ENCODE assay signal across 9 cellular contexts in genomic region chr12:67772276-67773169, GRCh38.
DNase-seq lines count a peak whose midpoint lies in the region; ATAC-seq and TF ChIP-seq lines count a peak whose summit lies in the region.
"Had no signal": no experiment of that assay in that cellular context is flagged by ENCODE, and none has a peak within 500 bp of the region (broad histone marks: within the 10 kb centered on the region; RNA-seq: fewer than 3 reads in every experiment).

No MANE protein-coding gene starts in this region.

- H3K9me2 ChIP-seq in PC-3 (replicated peaks; ENCODE audit: low read length) = no peaks in the 10 kb centered on the region

- intact Hi-C loops in A673 (cut with micrococcal nuclease; ENCODE audit: unreplicated experiment) = no loop called here
- intact Hi-C loops in lower leg skin (cut with DNase I; ENCODE audit: low total_unique reads) = no loop called here
- intact Hi-C loops in PC-3 (cut with micrococcal nuclease) = no loop called here

- BruUV-seq in A673 (replicated peaks; lab: Mats Ljungman, UMichigan) (no TSS peak), PC-3 (replicated peaks; lab: Mats Ljungman, UMichigan) (no TSS peak)

- no peaks in the 10 kb centered on the region for H3F3A ChIP-seq in PC-3 (ENCODE audit: low read length, unreplicated experiment)

- H3K9ac ChIP-seq in PC-3 (ENCODE audit: low read length) = no peak overlapping the region

- H2AFZ ChIP-seq in PC-3 (ENCODE audit: low read length) = no peak overlapping the region

- H3K4me3 ChIP-seq in A673 (ENCODE audit: low read depth, low read length, poor library complexity, severe bottlenecking) (no peak overlapping the region), cardiac fibroblast (replicated peaks in 1 of 2; ENCODE audit: low read depth in 2 of 2, low read length in 2 of 2) (no peak overlapping the region), lower leg skin (ENCODE audit: low read depth, poor library complexity, severe bottlenecking) (no peak overlapping the region), PC-3 (ENCODE audit: low read length) (no peak overlapping the region)
- H3K4me3 ChIP-seq: MG63 had no signal

- H3K4me2 ChIP-seq in PC-3 (ENCODE audit: low read length) = no peak overlapping the region

- H3K27me3 ChIP-seq in A673 (replicated peaks; ENCODE audit: insufficient read depth, low read depth, low read length, poor library complexity) (no peaks in the 10 kb centered on the region), PC-3 (ENCODE audit: low read length) (no peaks in the 10 kb centered on the region)
- H3K27me3 ChIP-seq: MG63 had no signal

- CTCF ChIA-PET in A673 (lab: Charles Lee) (interaction anchor here (0.6 kb wide), 1 partner anchor 168 kb away, joined by 3 read pairs; no protein-coding TSS in a partner anchor), PC-3 (lab: Charles Lee) (no interaction called here)

- H3K79me2 ChIP-seq in PC-3 (ENCODE audit: low read length) = no peaks in the 10 kb centered on the region

- 48 to 56% methylated on average over 10 to 11 of the region's 11 CpGs for WGBS in lower leg skin, 2 donors

- peaks cover 18% of the 10 kb centered on the region for H3K4me1 ChIP-seq in A673 (ENCODE audit: insufficient read depth, low read length, poor library complexity, severe bottlenecking)
- H3K4me1 ChIP-seq in PC-3 (ENCODE audit: insufficient read depth, low read length) = peaks cover 13% of the 10 kb centered on the region

- ATAC-seq in PC-3 = no peak

- TF ChIP-seq POLR2A in lower leg skin (IDR thresholded peaks at IDR 0.05) = no peak

- DNase-seq in A673 (ENCODE audit: low spot score) (peak; percentile 89), LHCN-M2 (ENCODE audit: low read depth) (peak; percentile 65), cardiac fibroblast (ENCODE audit: low read depth in 2 of 2) (peak; percentile 25 to 58), left kidney (ENCODE audit: low read depth, low spot score) (peak; percentile 93), lower leg skin (ENCODE audit: low spot score in 2 of 2) (no peak), PC-3 (no peak)
- DNase-seq in effector CD4-positive, alpha-beta T cell = no peak
- no peak for DNase-seq in stimulated activated CD8-positive, alpha-beta memory T cell treated with anti-CD3 and anti-CD28 coated beads, Interleukin-4, amount 100 ng/mL, for 48 hours
- DNase-seq: MG63 had no signal

- POLR2A ChIA-PET in A673 (lab: Charles Lee; ENCODE audit: low non-redundant PET) = no interaction called here
- POLR2A ChIA-PET in PC-3 (lab: Charles Lee; ENCODE audit: unreplicated experiment) = interaction anchor here (0.6 kb wide), 1 partner anchor 17 kb away, joined by 3 read pairs; no protein-coding TSS in a partner anchor

- H3K36me3 ChIP-seq in A673 (ENCODE audit: insufficient read depth, low read length, poor library complexity, severe bottlenecking) (no peaks in the 10 kb centered on the region), PC-3 (ENCODE audit: low read depth, low read length) (no peaks in the 10 kb centered on the region)
- H3K36me3 ChIP-seq: MG63 had no signal

- H3K9me3 ChIP-seq in A673 (ENCODE audit: low read depth, low read length, poor library complexity, severe bottlenecking) (no peaks in the 10 kb centered on the region), PC-3 (ENCODE audit: low read length) (no peaks in the 10 kb centered on the region)
- H3K9me3 ChIP-seq: MG63 had no signal

- H3K27ac ChIP-seq in A673 (ENCODE audit: low read depth, low read length, poor library complexity, severe bottlenecking) (peak overlapping the region; percentile 38), PC-3 (ENCODE audit: low read length) (no peak overlapping the region)

- no peak for TF ChIP-seq CTCF in A673 (conservative IDR thresholded peaks at IDR 0.05; ENCODE audit: low read depth, low read length)
- TF ChIP-seq CTCF in cardiac fibroblast (IDR thresholded peaks at IDR 0.05; ENCODE audit: low read depth, low read length) = no peak
- TF ChIP-seq CTCF in lower leg skin (IDR thresholded peaks at IDR 0.05) = no peak
- TF ChIP-seq CTCF in PC-3 (conservative IDR thresholded peaks at IDR 0.05; ENCODE audit: low read depth, low read length) = no peak

- no peaks in the 10 kb centered on the region for H4K20me1 ChIP-seq in PC-3 (ENCODE audit: low read length)

Comparison
In these comparisons a context has a peak if more than half of its experiments do, and no peak if none do; other contexts are left out.
1. DNase-seq: peak in A673 (single experiment), LHCN-M2 (single experiment), cardiac fibroblast (2 of 2) and left kidney (single experiment); none in effector CD4-positive, alpha-beta T cell (single experiment), stimulated activated CD8-positive, alpha-beta memory T cell treated with anti-CD3 and anti-CD28 coated beads, Interleukin-4, amount 100 ng/mL, for 48 hours (single experiment), lower leg skin (0 of 2) and PC-3 (single experiment).